ENCODE assay signal across 14 cellular contexts in genomic region chr11:73991471-73992006, GRCh38. TPM values are rescaled to one million over a fixed set of nuclear protein-coding genes. Genes with fewer than 3 reads are reported as not detected.
DNase-seq lines count a peak whose midpoint lies in the region; ATAC-seq and TF ChIP-seq lines count a peak whose summit lies in the region.
"Had no signal": no experiment of that assay in that cellular context is flagged by ENCODE, and none has a peak within 500 bp of the region (broad histone marks: within the 10 kb centered on the region; RNA-seq: fewer than 3 reads in every experiment).

No MANE protein-coding gene starts in this region.

- TF ChIP-seq CTCF in vagina (IDR thresholded peaks at IDR 0.05): no peak

- no peaks in the 10 kb centered on the region for H3K36me3 Mint-ChIP-seq in CD8-positive, alpha-beta memory T cell
- no peaks in the 10 kb centered on the region for H3K36me3 Mint-ChIP-seq in dendritic cell treated with granulocyte-macrophage colony-stimulating factor and Interleukin-4, amounts not matched to agents 40 ng/mL and 50 ng/mL, for 4 days (ENCODE audit: low read depth)

- H3K27ac ChIP-seq in CD8-positive, alpha-beta memory T cell (ENCODE audit: low read depth, low read length): no peak overlapping the region
- H3K27ac ChIP-seq in vagina: no peak overlapping the region
- H3K27ac ChIP-seq: ascending aorta, RWPE1 had no signal

- H3K27me3 ChIP-seq in CD8-positive, alpha-beta memory T cell (ENCODE audit: insufficient read depth, low read length, poor library complexity, severe bottlenecking): no peaks in the 10 kb centered on the region
- H3K27me3 ChIP-seq in vagina: no peaks in the 10 kb centered on the region
- H3K27me3 ChIP-seq: ascending aorta had no signal

- no peak overlapping the region for H3K4me3 ChIP-seq in CD8-positive, alpha-beta memory T cell (ENCODE audit: low read length)
- H3K4me3 ChIP-seq in vagina: no peak overlapping the region
- H3K4me3 ChIP-seq: ascending aorta had no signal

- POLR2A ChIA-PET in CD8-positive, alpha-beta memory T cell (lab: Charles Lee): interaction anchor here (1.5 kb wide), 1 partner anchor 12 kb away, joined by 6 read pairs; no protein-coding TSS in a partner anchor

- ATAC-seq in GM18868 (IDR thresholded peaks at IDR 0.05; ENCODE audit: unreplicated experiment) (peak; percentile 46), HG03354 (IDR thresholded peaks at IDR 0.05; ENCODE audit: poor library complexity, severe bottlenecking, unreplicated experiment) (peak; percentile 39), HG03439 (IDR thresholded peaks at IDR 0.05; ENCODE audit: unreplicated experiment) (no peak)
- ATAC-seq: right cardiac atrium had no signal

- peak in 1 of 5 donors; percentile 13 for DNase-seq in CD8-positive, alpha-beta memory T cell
- DNase-seq in EL: no peak
- no peak for DNase-seq in vagina (ENCODE audit: extremely low spot score in 2 of 2)
- DNase-seq in GM03348 (ENCODE audit: low spot score): no peak
- DNase-seq: COR-L47, NCI-H446 treated with DMSO at 0.1 percent for 48 hours, right cardiac atrium, T1000 had no signal

- H3K9me3 ChIP-seq in CD8-positive, alpha-beta memory T cell (ENCODE audit: low read length): no peaks in the 10 kb centered on the region
- no peaks in the 10 kb centered on the region for H3K9me3 ChIP-seq in vagina
- H3K9me3 ChIP-seq: ascending aorta had no signal

- H3K9me3 Mint-ChIP-seq in CD8-positive, alpha-beta memory T cell: no peaks in the 10 kb centered on the region
- H3K9me3 Mint-ChIP-seq in dendritic cell treated with granulocyte-macrophage colony-stimulating factor and Interleukin-4, amounts not matched to agents 40 ng/mL and 50 ng/mL, for 4 days: no peaks in the 10 kb centered on the region

- peak overlapping the region in 1 of 7 donors; percentile 41 for H3K4me3 Mint-ChIP-seq in CD8-positive, alpha-beta memory T cell
- H3K4me3 Mint-ChIP-seq in dendritic cell treated with granulocyte-macrophage colony-stimulating factor and Interleukin-4, amounts not matched to agents 40 ng/mL and 50 ng/mL, for 4 days: no peak overlapping the region

- H3K27ac Mint-ChIP-seq in CD8-positive, alpha-beta memory T cell: peak overlapping the region in 6 of 8 donors; percentile 57 to 88 (median 73)
- H3K27ac Mint-ChIP-seq in dendritic cell treated with granulocyte-macrophage colony-stimulating factor and Interleukin-4, amounts not matched to agents 40 ng/mL and 50 ng/mL, for 4 days: peak overlapping the region; percentile 53

- peaks cover 48% of the 10 kb centered on the region for H3K4me1 ChIP-seq in CD8-positive, alpha-beta memory T cell (ENCODE audit: insufficient read depth, low read length)
- no peaks in the 10 kb centered on the region for H3K4me1 ChIP-seq in vagina
- H3K4me1 ChIP-seq: ascending aorta had no signal

- H3K4me1 Mint-ChIP-seq in CD8-positive, alpha-beta memory T cell: peaks cover 28 to 49% (median 41%) of the 10 kb centered on the region in 3 donors
- H3K4me1 Mint-ChIP-seq in dendritic cell treated with granulocyte-macrophage colony-stimulating factor and Interleukin-4, amounts not matched to agents 40 ng/mL and 50 ng/mL, for 4 days (ENCODE audit: low read depth): no peaks in the 10 kb centered on the region

- CTCF ChIA-PET in CD8-positive, alpha-beta memory T cell (lab: Charles Lee): interaction anchor here (1.3 to 1.8 kb wide), 2 partner anchors 12 to 13 kb away, joined by 3 to 4 read pairs; no protein-coding TSS in a partner anchor

- intact Hi-C loops in dendritic cell treated with granulocyte-macrophage colony-stimulating factor and Interleukin-4, amounts not matched to agents 40 ng/mL and 50 ng/mL, for 4 days (cut with micrococcal nuclease): no loop called here
- intact Hi-C loops in vagina (cut with DNase I): no loop called here

- H3K36me3 ChIP-seq in CD8-positive, alpha-beta memory T cell (ENCODE audit: insufficient read depth, low read length): no peaks in the 10 kb centered on the region
- H3K36me3 ChIP-seq in vagina: no peaks in the 10 kb centered on the region
- H3K36me3 ChIP-seq: ascending aorta had no signal

- H3K27me3 Mint-ChIP-seq in CD8-positive, alpha-beta memory T cell: no peaks in the 10 kb centered on the region
- no peaks in the 10 kb centered on the region for H3K27me3 Mint-ChIP-seq in dendritic cell treated with granulocyte-macrophage colony-stimulating factor and Interleukin-4, amounts not matched to agents 40 ng/mL and 50 ng/mL, for 4 days

- TF ChIP-seq POLR2A in vagina (IDR thresholded peaks at IDR 0.05): no peak

RNA-seq across cellular contexts. Expression of gene UCP2, which starts 8.9 kb away (rescaled TPM):
- 100 to 1,000 TPM; 279 to 295 TPM for total RNA-seq in CD8-positive, alpha-beta memory T cell
- 962 TPM for polyA plus RNA-seq in CD8-positive, alpha-beta memory T cell
- 51.3 TPM for total RNA-seq in vagina

RNA-seq across cellular contexts. Expression of gene UCP3, which starts 17.3 kb away (rescaled TPM):
- total RNA-seq in CD8-positive, alpha-beta memory T cell: 1 to 10 TPM; 2.8 to 2.9 TPM
- polyA plus RNA-seq in CD8-positive, alpha-beta memory T cell: 0.36 TPM
- 1.2 TPM for total RNA-seq in vagina
- total RNA-seq: ascending aorta had no signal

RNA-seq across cellular contexts. Expression of gene DNAJB13, which starts 40.7 kb away (rescaled TPM):
- total RNA-seq in CD8-positive, alpha-beta memory T cell: under 1 TPM; 0.31 to 0.44 TPM
- polyA plus RNA-seq in CD8-positive, alpha-beta memory T cell: not detected
- not detected for total RNA-seq in vagina
- total RNA-seq: ascending aorta had no signal
- polyA plus RNA-seq: right cardiac atrium had no signal
